ENCODE assay signal across 8 cellular contexts in genomic region chr14:31009836-31010618, GRCh38.
"Had no signal": no experiment of that assay in that cellular context is flagged by ENCODE, and none has a peak within 500 bp of the region (broad histone marks: within the 10 kb centered on the region; RNA-seq: fewer than 3 reads in every experiment).

No MANE protein-coding gene starts in this region.

- H3K4me1 ChIP-seq: HAP-1 had no signal

- H3K27ac ChIP-seq: HL-60 had no signal

- FAIRE-seq: K562 had no signal

- H3K36me3 ChIP-seq: HAP-1 had no signal

- H3K9me3 ChIP-seq: HAP-1 had no signal

- H3K4me3 ChIP-seq: HAP-1, K562 had no signal

- ATAC-seq: HCT116, K562 had no signal

- DNase-seq: GOT3, H7, HFFc6, IMR-90 had no signal
